In the genomic region with DNA sequence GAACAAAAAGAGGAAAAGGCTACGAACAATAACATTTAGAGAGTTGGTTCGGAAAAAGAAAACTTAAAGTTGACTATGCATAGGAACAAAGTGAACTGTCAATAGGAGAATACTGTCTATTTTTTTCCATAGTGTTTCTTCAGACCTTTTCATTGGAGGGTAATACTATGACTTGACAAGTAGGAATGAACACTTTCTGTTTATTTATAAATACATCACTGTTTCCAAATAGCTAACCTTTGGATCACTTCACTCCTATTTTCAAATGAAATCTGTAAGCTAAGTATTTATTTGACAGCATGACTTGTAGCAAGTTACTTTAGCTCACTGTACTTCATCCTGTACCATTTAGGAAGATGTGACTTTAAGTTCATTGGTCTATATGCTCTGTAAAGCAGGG, we compare ENCODE assay signal across 24 cellular contexts.
"Had no signal": no experiment of that assay in that cellular context is flagged by ENCODE, and none has a peak within 500 bp of the region (broad histone marks: within the 10 kb centered on the region; RNA-seq: fewer than 3 reads in every experiment).

No MANE protein-coding gene starts in this region.

- ATAC-seq: heart right ventricle; left ventricle myocardium superior; lower lobe of right lung; natural killer cell; psoas muscle; right cardiac atrium; stimulated activated memory B cell treated with anti-CD40 and anti-IgM and Interleukin-4, amounts not matched to agents 10 μg/mL and 1 μg/mL and 100 μg/mL, for 72 hours had no signal

- H3K36me3 ChIP-seq: esophagus muscularis mucosa, heart right ventricle, lower lobe of right lung, ovary, sigmoid colon, spleen, suprapubic skin, transverse colon, vagina had no signal

- H3K4me3 ChIP-seq: coronary artery, esophagus muscularis mucosa, heart right ventricle, lower lobe of right lung, ovary, psoas muscle, sigmoid colon, spleen, suprapubic skin, transverse colon, vagina had no signal

- H3K27ac ChIP-seq: coronary artery, esophagus muscularis mucosa, heart right ventricle, lower lobe of right lung, ovary, psoas muscle, sigmoid colon, spleen, suprapubic skin, transverse colon, vagina had no signal

- DNase-seq: dermis blood vessel endothelial cell; effector memory CD4-positive, alpha-beta T cell; foreskin melanocyte; glutamatergic neuron; heart right ventricle; hypothalamus; immature natural killer cell; left ventricle myocardium superior; lower lobe of right lung; natural killer cell; occipital lobe; ovary; posterior cingulate gyrus; psoas muscle; right cardiac atrium; sigmoid colon; spleen; stimulated activated CD4-positive, alpha-beta T cell treated with anti-CD3 and anti-CD28 coated beads, Interleukin-4, amount 100 ng/mL, for 4 hours; transverse colon had no signal

- H3K27me3 ChIP-seq: esophagus muscularis mucosa, heart right ventricle, ovary, sigmoid colon, spleen, suprapubic skin, transverse colon, vagina had no signal

- H3K4me1 ChIP-seq: heart right ventricle, lower lobe of right lung, psoas muscle, sigmoid colon, spleen, suprapubic skin, transverse colon, vagina had no signal

- H3K9me3 ChIP-seq: esophagus muscularis mucosa, heart right ventricle, lower lobe of right lung, ovary, psoas muscle, sigmoid colon, spleen, suprapubic skin, transverse colon, vagina had no signal
